Comparison of ENCODE assay signal across 1 cellular context in genomic region chr12:65960820-65961691, GRCh38.
TF ChIP-seq lines count a peak whose summit lies in the region.

No MANE protein-coding gene starts in this region.

TF ChIP-seq in HepG2, 621 proteins besides CTCF, POLR2A, EP300 and RAD21 (continued from another document and continues in another):
- TF ChIP-seq ZNF574 (CRISPR knock-in tag; IDR thresholded peaks at IDR 0.05) = peak; percentile 59; the same call in 1 of the 2 replicates
- no peak for TF ChIP-seq ZNF780A (CRISPR knock-in tag; IDR thresholded peaks at IDR 0.05)
- TF ChIP-seq TP53 (CRISPR knock-in tag; conservative IDR thresholded peaks at IDR 0.05) = no peak
- no peak; the same call in 1 of the 2 replicates for TF ChIP-seq TGIF2 (CRISPR knock-in tag; IDR thresholded peaks at IDR 0.05)
- peak; percentile 96 for TF ChIP-seq RARA (CRISPR knock-in tag; IDR thresholded peaks at IDR 0.05)
- no peak for TF ChIP-seq ATF7 (IDR thresholded peaks at IDR 0.05)
- no peak for TF ChIP-seq ATF7 (CRISPR knock-in tag; IDR thresholded peaks at IDR 0.05)
- TF ChIP-seq RAD51 (IDR thresholded peaks at IDR 0.05; ENCODE audit: borderline replicate concordance) = no peak
- no peak for TF ChIP-seq ZNF879 (CRISPR knock-in tag; IDR thresholded peaks at IDR 0.05)
- TF ChIP-seq HES4 (CRISPR knock-in tag; IDR thresholded peaks at IDR 0.05; ENCODE audit: borderline replicate concordance) = no peak
- 0 out of 2 replicates have a peak, but pooled peaks have one; percentile 35 for TF ChIP-seq MIER2 (CRISPR knock-in tag; IDR thresholded peaks at IDR 0.05)
- TF ChIP-seq SIX1 (CRISPR knock-in tag; IDR thresholded peaks at IDR 0.05; ENCODE audit: borderline replicate concordance) = peak; percentile 72; the same call in 1 of the 2 replicates
- TF ChIP-seq ZNF772 (CRISPR knock-in tag; IDR thresholded peaks at IDR 0.05) = 0 out of 2 replicates have a peak, but pooled peaks have one; percentile 35
- no peak for TF ChIP-seq AKNA (CRISPR knock-in tag; IDR thresholded peaks at IDR 0.05; ENCODE audit: borderline replicate concordance)
- no peak for TF ChIP-seq ZNF781 (CRISPR knock-in tag; IDR thresholded peaks at IDR 0.05; ENCODE audit: borderline replicate concordance, not compliant biosample characterization)
- TF ChIP-seq PCBP1 (IDR thresholded peaks at IDR 0.05; ENCODE audit: borderline replicate concordance, low read depth, low read length) = no peak
- TF ChIP-seq CREB3 (CRISPR knock-in tag; IDR thresholded peaks at IDR 0.05) = no peak
- no peak for TF ChIP-seq HNRNPLL (IDR thresholded peaks at IDR 0.05; ENCODE audit: low read depth, low read length, poor library complexity, severe bottlenecking)
- peak; percentile 59 for TF ChIP-seq ZGPAT (CRISPR knock-in tag; IDR thresholded peaks at IDR 0.05)
- TF ChIP-seq THAP7 (CRISPR knock-in tag; IDR thresholded peaks at IDR 0.05) = no peak
- peak; percentile 41; the same call in 1 of the 2 replicates for TF ChIP-seq TCF7L2 (IDR thresholded peaks at IDR 0.05; ENCODE audit: low read depth, low read length)
- TF ChIP-seq ZNF274 (CRISPR knock-in tag; IDR thresholded peaks at IDR 0.05) = no peak
- TF ChIP-seq PRMT3 (CRISPR knock-in tag; IDR thresholded peaks at IDR 0.05; ENCODE audit: borderline replicate concordance, low read depth) = no peak
- TF ChIP-seq ZKSCAN8 (CRISPR knock-in tag; IDR thresholded peaks at IDR 0.05; ENCODE audit: borderline replicate concordance) = no peak
- TF ChIP-seq ZNF672 (CRISPR knock-in tag; IDR thresholded peaks at IDR 0.05) = no peak
- TF ChIP-seq SNAPC2 (CRISPR knock-in tag; IDR thresholded peaks at IDR 0.05) = peak; percentile 71
- no peak for TF ChIP-seq LCORL (IDR thresholded peaks at IDR 0.05)
- TF ChIP-seq LCORL (CRISPR knock-in tag; IDR thresholded peaks at IDR 0.05) = peak; percentile 80; the same call in 1 of the 2 replicates
- TF ChIP-seq EEA1 (CRISPR knock-in tag; IDR thresholded peaks at IDR 0.05; ENCODE audit: borderline replicate concordance) = no peak
- no peak for TF ChIP-seq ZBTB49 (CRISPR knock-in tag; IDR thresholded peaks at IDR 0.05; ENCODE audit: borderline replicate concordance)
- TF ChIP-seq ZNF275 (CRISPR knock-in tag; IDR thresholded peaks at IDR 0.05; ENCODE audit: borderline replicate concordance) = no peak
- no peak for TF ChIP-seq ZNF30 (CRISPR knock-in tag; IDR thresholded peaks at IDR 0.05)
- TF ChIP-seq PAWR (CRISPR knock-in tag; IDR thresholded peaks at IDR 0.05; ENCODE audit: borderline replicate concordance) = no peak
- TF ChIP-seq ZNF597 (CRISPR knock-in tag; IDR thresholded peaks at IDR 0.05) = no peak
- no peak for TF ChIP-seq CBX2 (IDR thresholded peaks at IDR 0.05; ENCODE audit: low read depth, low read length)
- no peak for TF ChIP-seq CBX2 (CRISPR knock-in tag; IDR thresholded peaks at IDR 0.05; ENCODE audit: low read depth)
- peak; percentile 91 for TF ChIP-seq MED1 (CRISPR knock-in tag; IDR thresholded peaks at IDR 0.05)
- TF ChIP-seq SIN3A (IDR thresholded peaks at IDR 0.05; ENCODE audit: borderline replicate concordance, low read depth, low read length) = no peak
- TF ChIP-seq ZZZ3 (CRISPR knock-in tag; IDR thresholded peaks at IDR 0.05; ENCODE audit: borderline replicate concordance) = no peak
- no peak for TF ChIP-seq ATF7-NPFF (CRISPR knock-in tag; IDR thresholded peaks at IDR 0.05; ENCODE audit: low read depth)
- TF ChIP-seq FOSL2 (CRISPR knock-in tag; IDR thresholded peaks at IDR 0.05) = peak; percentile 81
- TF ChIP-seq ZMAT5 (CRISPR knock-in tag; IDR thresholded peaks at IDR 0.05; ENCODE audit: borderline replicate concordance, low read depth) = no peak
- TF ChIP-seq ZFP36L1 (CRISPR knock-in tag; IDR thresholded peaks at IDR 0.05) = no peak
- TF ChIP-seq ARID5B (CRISPR knock-in tag; IDR thresholded peaks at IDR 0.05) = peak; percentile 97
- TF ChIP-seq ZNF264 (CRISPR knock-in tag; IDR thresholded peaks at IDR 0.05) = peak; percentile 59; the same call in 1 of the 2 replicates
